ENCODE assay signal across 6 cellular contexts in genomic region chrX:101407167-101407747, GRCh38. TPM values are rescaled to one million over a fixed set of nuclear protein-coding genes. Genes with fewer than 3 reads are reported as not detected.
DNase-seq lines count a peak whose midpoint lies in the region; ATAC-seq and TF ChIP-seq lines count a peak whose summit lies in the region.

No MANE protein-coding gene starts in this region.

- peak overlapping the region; percentile 61 for H3K4me3 ChIP-seq in AG09309 (ENCODE audit: control insufficient read depth, low read depth, low read length)
- peak overlapping the region; percentile 66 for H3K4me3 ChIP-seq in MG63
- H3K4me3 ChIP-seq in esophagus (ENCODE audit: low read depth in 1 of 2, low read length in 2 of 2) = peak overlapping the region; percentile 47 to 62

- H3K27me3 ChIP-seq in MG63 (no peaks in the 10 kb centered on the region), esophagus (ENCODE audit: control insufficient read depth in 1 of 2, insufficient read depth in 2 of 2, low read length in 2 of 2) (no peaks in the 10 kb centered on the region)

- H3K9me3 ChIP-seq in MG63 = no peaks in the 10 kb centered on the region
- H3K9me3 ChIP-seq in esophagus (ENCODE audit: control insufficient read depth in 2 of 2, insufficient read depth in 1 of 2, low read depth in 1 of 2, low read length in 1 of 2) = peaks cover 0 to 3% of the 10 kb centered on the region in 2 donors

- peak overlapping the region; percentile 99 for H3K4me3 Mint-ChIP-seq in stimulated activated effector memory CD8-positive, alpha-beta T cell treated with anti-CD3 and anti-CD28 coated beads, Interleukin-12 subunit alpha, Interleukin-12 subunit beta, amount 100 ng/mL, for 72 hours

- no peak for ATAC-seq in stimulated activated effector memory CD8-positive, alpha-beta T cell treated with anti-CD3 and anti-CD28 coated beads, Interleukin-12 subunit alpha, Interleukin-12 subunit beta, amount 100 ng/mL, for 72 hours
- ATAC-seq in GM18867 (IDR thresholded peaks at IDR 0.05; ENCODE audit: unreplicated experiment) = no peak

- WGBS in esophagus, 2 donors = 0 to 30% methylated on average over 15 of the region's 15 CpGs

- H3K27ac Mint-ChIP-seq in stimulated activated effector memory CD8-positive, alpha-beta T cell treated with anti-CD3 and anti-CD28 coated beads, Interleukin-12 subunit alpha, Interleukin-12 subunit beta, amount 100 ng/mL, for 72 hours = peak overlapping the region; percentile 98

- no peaks in the 10 kb centered on the region for H3K9me3 Mint-ChIP-seq in stimulated activated effector memory CD8-positive, alpha-beta T cell treated with anti-CD3 and anti-CD28 coated beads, Interleukin-12 subunit alpha, Interleukin-12 subunit beta, amount 100 ng/mL, for 72 hours

- DNase-seq in AG09309 (ENCODE audit: low read depth) = no peak
- peak; percentile 6 for DNase-seq in MG63
- no peak for DNase-seq in stimulated activated effector memory CD8-positive, alpha-beta T cell treated with anti-CD3 and anti-CD28 coated beads, Interleukin-12 subunit alpha, Interleukin-12 subunit beta, amount 100 ng/mL, for 72 hours (ENCODE audit: low spot score in 2 of 2)
- DNase-seq in NCI-H187 treated with DMSO at 0.1 percent for 48 hours (lab: John Stamatoyannopoulos, UW) = no peak

- H3K4me1 Mint-ChIP-seq in stimulated activated effector memory CD8-positive, alpha-beta T cell treated with anti-CD3 and anti-CD28 coated beads, Interleukin-12 subunit alpha, Interleukin-12 subunit beta, amount 100 ng/mL, for 72 hours = peaks cover 20% of the 10 kb centered on the region

- no peak for TF ChIP-seq CTCF in AG09309 (IDR thresholded peaks at IDR 0.05; ENCODE audit: control insufficient read depth, insufficient read depth, low read depth, low read length, missing control alignments)

- H3K36me3 ChIP-seq in MG63 = peaks cover 2% of the 10 kb centered on the region
- peaks cover 0 to 2% of the 10 kb centered on the region in 2 donors for H3K36me3 ChIP-seq in esophagus (ENCODE audit: control insufficient read depth in 2 of 2, insufficient read depth in 2 of 2, low read length in 1 of 2)

- H3K4me1 ChIP-seq in esophagus (ENCODE audit: control insufficient read depth in 2 of 2, insufficient read depth in 2 of 2, low read length in 1 of 2) = no peaks in the 10 kb centered on the region

- peaks cover 54% of the 10 kb centered on the region for H3K36me3 Mint-ChIP-seq in stimulated activated effector memory CD8-positive, alpha-beta T cell treated with anti-CD3 and anti-CD28 coated beads, Interleukin-12 subunit alpha, Interleukin-12 subunit beta, amount 100 ng/mL, for 72 hours

- peak overlapping the region; percentile 90 to 92 for H3K27ac ChIP-seq in esophagus (ENCODE audit: low read depth in 2 of 2, low read length in 1 of 2)

RNA-seq across cellular contexts. Expression of gene GLA, which starts 0.5 kb away (rescaled TPM):
- total RNA-seq in MG63 (2014; rRNA removed; shearing (Covaris generic); ENCODE audit: low replicate concordance) = 30.1 and 34.8 TPM in 2 replicates
- polyA plus RNA-seq in esophagus = 10 to 100 TPM; 16.7 to 19.8 TPM

RNA-seq across cellular contexts. Expression of gene HNRNPH2, which starts 0.8 kb away (rescaled TPM):
- 25.9 and 40.6 TPM in 2 replicates for total RNA-seq in MG63 (2014; rRNA removed; shearing (Covaris generic); ENCODE audit: low replicate concordance)
- polyA plus RNA-seq in esophagus = 10 to 100 TPM; 31.5 to 51.5 TPM

RNA-seq across cellular contexts. Expression of gene RPL36A, which starts 16.4 kb away (rescaled TPM):
- 879 and 3,439 TPM in 2 replicates for total RNA-seq in MG63 (2014; rRNA removed; shearing (Covaris generic); ENCODE audit: low replicate concordance)
- 1,000 to 10,000 TPM; 2,702 to 2,895 TPM for polyA plus RNA-seq in esophagus

RNA-seq across cellular contexts. Expression of gene BTK, which starts 21.3 kb away (rescaled TPM):
- 0.59 TPM in 1 of 2 replicates, not detected in the other for total RNA-seq in MG63 (2014; rRNA removed; shearing (Covaris generic); ENCODE audit: low replicate concordance)
- polyA plus RNA-seq in esophagus = 1 to 10 TPM in 1 of 2 donors, under 1 TPM in 1; 0.55 to 1.1 TPM

RNA-seq across cellular contexts. Expression of gene TIMM8A, which starts 58.7 kb away (rescaled TPM):
- 9.6 and 26.6 TPM in 2 replicates for total RNA-seq in MG63 (2014; rRNA removed; shearing (Covaris generic); ENCODE audit: low replicate concordance)
- polyA plus RNA-seq in esophagus = 1 to 10 TPM; 4.3 to 9.8 TPM
